Comparison of ENCODE assay signal across 22 cellular contexts in genomic region chr21:36663033-36663855, GRCh38. TPM values are rescaled to one million over a fixed set of nuclear protein-coding genes. Genes with fewer than 3 reads are reported as not detected.
DNase-seq lines count a peak whose midpoint lies in the region; ATAC-seq, FAIRE-seq and TF ChIP-seq lines count a peak whose summit lies in the region.
"Had no signal": no experiment of that assay in that cellular context is flagged by ENCODE, and none has a peak within 500 bp of the region (broad histone marks: within the 10 kb centered on the region; RNA-seq: fewer than 3 reads in every experiment).

No MANE protein-coding gene starts in this region.

- H3K27ac Mint-ChIP-seq in HFFc6 (no peak overlapping the region), astrocyte (ENCODE audit: unreplicated experiment) (no peak overlapping the region)
- H3K27ac Mint-ChIP-seq in activated T-helper 17 cell treated with anti-CD3 and anti-CD28 coated beads, Interleukin-2, amount 50 U/mL, for 72 hours = no peak overlapping the region
- H3K27ac Mint-ChIP-seq: activated CD4-positive, alpha-beta T cell treated with anti-CD3 and anti-CD28 coated beads, Interleukin-2, amount 10 ng/mL, durations not matched to agents 7 days and 5 days; progenitor cell of endocrine pancreas had no signal

- peaks cover 49% of the 10 kb centered on the region for H3K27me3 Mint-ChIP-seq in HFFc6 (ENCODE audit: insufficient read depth)
- H3K27me3 Mint-ChIP-seq in astrocyte (ENCODE audit: low read depth, unreplicated experiment) = peaks cover 46% of the 10 kb centered on the region
- H3K27me3 Mint-ChIP-seq in activated T-helper 17 cell treated with anti-CD3 and anti-CD28 coated beads, Interleukin-2, amount 50 U/mL, for 72 hours = peaks cover 39% of the 10 kb centered on the region

- H3K9ac ChIP-seq in astrocyte (ENCODE audit: low read length) = no peak overlapping the region

- H3K79me2 ChIP-seq in ACC112 (ENCODE audit: control insufficient read depth, insufficient read depth, low read length, unreplicated experiment) (no peaks in the 10 kb centered on the region), astrocyte (ENCODE audit: insufficient read depth, low read length) (no peaks in the 10 kb centered on the region)

- no peaks in the 10 kb centered on the region for H3K36me3 Mint-ChIP-seq in HFFc6 (ENCODE audit: low read depth)
- H3K36me3 Mint-ChIP-seq in astrocyte (ENCODE audit: low read depth, unreplicated experiment) = no peaks in the 10 kb centered on the region
- no peaks in the 10 kb centered on the region for H3K36me3 Mint-ChIP-seq in activated T-helper 17 cell treated with anti-CD3 and anti-CD28 coated beads, Interleukin-2, amount 50 U/mL, for 72 hours (ENCODE audit: low read depth)

- H3K4me2 ChIP-seq in astrocyte (ENCODE audit: low read length) = peak overlapping the region; percentile 28

- DNase-seq in HFFc6 = peak; percentile 2
- DNase-seq in astrocyte (ENCODE audit: low read depth) = no peak
- DNase-seq in left kidney (ENCODE audit: low read depth, low spot score) = peak; percentile 61
- DNase-seq in left lobe of liver (ENCODE audit: low spot score) = no peak
- no peak for DNase-seq in right atrium auricular region (ENCODE audit: low spot score)
- DNase-seq: activated CD4-positive, alpha-beta T cell treated with anti-CD3 and anti-CD28 coated beads, Interleukin-2, amount 10 ng/mL, durations not matched to agents 7 days and 5 days; activated naive CD4-positive, alpha-beta T cell treated with anti-CD3 and anti-CD28 coated beads, Interleukin-2, amount 50 U/mL, for 16 hours; brain microvascular endothelial cell; Calu3; dorsolateral prefrontal cortex; left ventricle myocardium inferior; NCI-H187; stimulated activated naive CD4-positive, alpha-beta T cell; upper lobe of right lung had no signal

- H3K27ac ChIP-seq in ACC112 (ENCODE audit: low read depth, low read length) (no peak overlapping the region), astrocyte (ENCODE audit: low read depth, low read length) (no peak overlapping the region), right atrium auricular region (no peak overlapping the region)
- H3K27ac ChIP-seq: brain microvascular endothelial cell, dorsolateral prefrontal cortex, left ventricle myocardium inferior, upper lobe of right lung had no signal

- H3K4me3 ChIP-seq in ACC112 (ENCODE audit: low read depth, low read length) = peak overlapping the region; percentile 3; the same call in 1 of the 2 replicates
- H3K4me3 ChIP-seq in astrocyte (ENCODE audit: insufficient read depth, low read depth, low read length) = no peak overlapping the region
- H3K4me3 ChIP-seq in right atrium auricular region = no peak overlapping the region
- H3K4me3 ChIP-seq: dorsolateral prefrontal cortex, left ventricle myocardium inferior, upper lobe of right lung had no signal

- H3K9me3 ChIP-seq in astrocyte (ENCODE audit: insufficient read depth, low read depth, low read length) (no peaks in the 10 kb centered on the region), right atrium auricular region (no peaks in the 10 kb centered on the region)
- H3K9me3 ChIP-seq: left ventricle myocardium inferior, upper lobe of right lung had no signal

- H4K20me1 ChIP-seq in astrocyte (ENCODE audit: insufficient read depth, low read length) = no peaks in the 10 kb centered on the region

- H3K4me1 Mint-ChIP-seq in HFFc6 (ENCODE audit: low read depth) = peaks cover 13% of the 10 kb centered on the region
- no peaks in the 10 kb centered on the region for H3K4me1 Mint-ChIP-seq in astrocyte (ENCODE audit: low read depth, unreplicated experiment)
- H3K4me1 Mint-ChIP-seq in activated T-helper 17 cell treated with anti-CD3 and anti-CD28 coated beads, Interleukin-2, amount 50 U/mL, for 72 hours = no peaks in the 10 kb centered on the region
- H3K4me1 Mint-ChIP-seq: activated CD4-positive, alpha-beta T cell treated with anti-CD3 and anti-CD28 coated beads, Interleukin-2, amount 10 ng/mL, durations not matched to agents 7 days and 5 days had no signal

- no peak overlapping the region for H3K4me3 Mint-ChIP-seq in HFFc6
- H3K4me3 Mint-ChIP-seq in astrocyte (ENCODE audit: unreplicated experiment) = no peak overlapping the region
- H3K4me3 Mint-ChIP-seq in activated T-helper 17 cell treated with anti-CD3 and anti-CD28 coated beads, Interleukin-2, amount 50 U/mL, for 72 hours = no peak overlapping the region
- H3K4me3 Mint-ChIP-seq: activated CD4-positive, alpha-beta T cell treated with anti-CD3 and anti-CD28 coated beads, Interleukin-2, amount 10 ng/mL, durations not matched to agents 7 days and 5 days had no signal

- FAIRE-seq in astrocyte (lab: Jason Lieb, UNC) = no peak
- FAIRE-seq: G401.6, GM12892 had no signal

- ATAC-seq in left lobe of liver (no peak), GM18511 (IDR thresholded peaks at IDR 0.05; ENCODE audit: unreplicated experiment) (no peak)
- ATAC-seq in activated T-helper 17 cell treated with anti-CD3 and anti-CD28 coated beads, Interleukin-2, amount 50 U/mL, for 72 hours (replicated peaks) = no peak
- ATAC-seq: SK-N-SH treated with all-trans-retinoic acid at 6 μM for 48 hours, upper lobe of right lung had no signal

- H3K27me3 ChIP-seq in ACC112 (ENCODE audit: insufficient read depth, low read length) (peaks cover 61% of the 10 kb centered on the region), astrocyte (ENCODE audit: insufficient read depth, low read length) (peaks cover 25% of the 10 kb centered on the region), right atrium auricular region (peaks cover 0 to 6% of the 10 kb centered on the region in 2 donors)

- no peak overlapping the region for H2AFZ ChIP-seq in ACC112 (ENCODE audit: low read length, unreplicated experiment)
- H2AFZ ChIP-seq in astrocyte (ENCODE audit: low read depth, low read length) = peak overlapping the region; percentile 38

- TF ChIP-seq CTCF in HFFc6 (IDR thresholded peaks at IDR 0.05) (no peak), astrocyte (IDR thresholded peaks at IDR 0.05; ENCODE audit: insufficient read depth, low read depth, low read length) (no peak), right atrium auricular region (IDR thresholded peaks at IDR 0.05) (no peak)

- H3K36me3 ChIP-seq in ACC112 (ENCODE audit: insufficient read depth, low read length) = no peaks in the 10 kb centered on the region
- H3K36me3 ChIP-seq in astrocyte (ENCODE audit: insufficient read depth, low read length) = no peaks in the 10 kb centered on the region
- no peaks in the 10 kb centered on the region for H3K36me3 ChIP-seq in right atrium auricular region
- H3K36me3 ChIP-seq: brain microvascular endothelial cell, left ventricle myocardium inferior, upper lobe of right lung had no signal

- no peaks in the 10 kb centered on the region for H3K9me3 Mint-ChIP-seq in HFFc6
- peaks cover 3% of the 10 kb centered on the region for H3K9me3 Mint-ChIP-seq in astrocyte (ENCODE audit: unreplicated experiment)
- no peaks in the 10 kb centered on the region for H3K9me3 Mint-ChIP-seq in activated T-helper 17 cell treated with anti-CD3 and anti-CD28 coated beads, Interleukin-2, amount 50 U/mL, for 72 hours
- H3K9me3 Mint-ChIP-seq: activated CD4-positive, alpha-beta T cell treated with anti-CD3 and anti-CD28 coated beads, Interleukin-2, amount 10 ng/mL, durations not matched to agents 7 days and 5 days had no signal

- peaks cover 5% of the 10 kb centered on the region for H3K4me1 ChIP-seq in ACC112 (ENCODE audit: control insufficient read depth, insufficient read depth, low read length, unreplicated experiment)
- H3K4me1 ChIP-seq in astrocyte (ENCODE audit: insufficient read depth, low read length) = no peaks in the 10 kb centered on the region
- H3K4me1 ChIP-seq in right atrium auricular region = no peaks in the 10 kb centered on the region
- H3K4me1 ChIP-seq: left ventricle myocardium inferior, upper lobe of right lung had no signal

RNA-seq across cellular contexts. Expression of gene SIM2, which starts 35.7 kb away (rescaled TPM):
- not detected for total RNA-seq in HFFc6 (2021; fragmentation: NEBNext Ultra II Directional; extraction: Animal tissue kit (Norgen Biotek cat#: 25700))
- total RNA-seq in astrocyte (9.2 and 12.8 TPM in 2 replicates), left lobe of liver (not detected), right atrium auricular region (not detected)
- total RNA-seq in activated T-helper 17 cell treated with anti-CD3 and anti-CD28 coated beads, Interleukin-2, amount 50 U/mL, for 72 hours = 1 to 10 TPM; 3.9 to 4.2 TPM
- total RNA-seq: fibroblast of lung, left ventricle myocardium inferior, upper lobe of right lung had no signal

Comparison
In these comparisons a context has a peak if more than half of its experiments do, and no peak if none do; other contexts are left out.
1. DNase-seq: peak in HFFc6 (single experiment) and left kidney (single experiment); none in astrocyte (single experiment), left lobe of liver (single experiment) and right atrium auricular region (single experiment).